ENCODE assay signal across 12 cellular contexts in genomic region chr22:42686756-42687491, GRCh38. TPM values are rescaled to one million over a fixed set of nuclear protein-coding genes. Genes with fewer than 3 reads are reported as not detected.
DNase-seq lines count a peak whose midpoint lies in the region; ATAC-seq, FAIRE-seq and TF ChIP-seq lines count a peak whose summit lies in the region.
"Had no signal": no experiment of that assay in that cellular context is flagged by ENCODE, and none has a peak within 500 bp of the region (broad histone marks: within the 10 kb centered on the region; RNA-seq: fewer than 3 reads in every experiment).

No MANE protein-coding gene starts in this region.

- no peaks in the 10 kb centered on the region for H3K27me3 ChIP-seq in H9 (ENCODE audit: insufficient read depth, low read length)
- H3K27me3 ChIP-seq in GM12878 (replicated peaks in 1 of 2; ENCODE audit: control insufficient read depth in 2 of 2, insufficient read depth in 2 of 2, low read length in 1 of 2) = no peaks in the 10 kb centered on the region
- H3K27me3 ChIP-seq in mesenchymal stem cell (ENCODE audit: control insufficient read depth in 1 of 2, insufficient read depth in 1 of 2, low read length in 2 of 2) = no peaks in the 10 kb centered on the region
- H3K27me3 ChIP-seq in stomach = no peaks in the 10 kb centered on the region

- H2BK15ac ChIP-seq in H9 (ENCODE audit: low read depth, low read length) = no peak overlapping the region
- peak overlapping the region; percentile 8 for H2BK15ac ChIP-seq in mesenchymal stem cell (ENCODE audit: low read depth, poor library complexity, severe bottlenecking)

- H3K4me2 ChIP-seq in H9 (ENCODE audit: insufficient read depth, insufficient read length, low read length) (no peak overlapping the region), GM12878 (ENCODE audit: control insufficient read depth, insufficient read depth) (no peak overlapping the region), mesenchymal stem cell (ENCODE audit: low read length, poor library complexity, severe bottlenecking) (no peak overlapping the region)

- H3K4ac ChIP-seq in H9 (ENCODE audit: low read depth, low read length) (no peak overlapping the region), mesenchymal stem cell (ENCODE audit: low read depth in 1 of 2, low read length in 2 of 2) (peak overlapping the region; percentile 27 to 81)

- intact Hi-C loops in GM12878 (cut with micrococcal nuclease; ENCODE audit: unreplicated experiment) = no loop called here
- intact Hi-C loops in stomach (cut with DNase I; ENCODE audit: low total_unique reads) = no loop called here

- H3K36me3 ChIP-seq in GM12878 (ENCODE audit: control insufficient read depth in 2 of 2, insufficient read depth in 2 of 2, low read length in 1 of 2) = peaks cover 0 to 4% of the 10 kb centered on the region in 2 experiments; a peak in 3 of 4 replicates
- H3K36me3 ChIP-seq in mesenchymal stem cell (ENCODE audit: control insufficient read depth in 1 of 2, insufficient read depth in 2 of 2, low read depth in 1 of 2, low read length in 2 of 2) = peaks cover 7 to 28% of the 10 kb centered on the region in 2 experiments
- peaks cover 0 to 7% (median 7%) of the 10 kb centered on the region in 4 donors for H3K36me3 ChIP-seq in stomach

- H3K4me1 ChIP-seq in H9 (ENCODE audit: insufficient read depth, low read length) (no peaks in the 10 kb centered on the region), GM12878 (ENCODE audit: control insufficient read depth, insufficient read depth, low read length) (peaks cover 5% of the 10 kb centered on the region), mesenchymal stem cell (ENCODE audit: control insufficient read depth, insufficient read depth, low read depth, low read length) (peaks cover 46% of the 10 kb centered on the region), stomach (peaks cover 53 to 90% (median 73%) of the 10 kb centered on the region in 4 donors)

- POLR2A ChIA-PET in GM12878 (lab: Charles Lee) = interaction anchor here (0.6 kb wide), 1 partner anchor 10 kb away, joined by 9 read pairs; no protein-coding TSS in a partner anchor

- RAD21 ChIA-PET in GM12878 (lab: Charles Lee; ENCODE audit: unreplicated experiment) = no interaction called here

- no peak for DNase-seq in H9
- DNase-seq in GM12878 (ENCODE audit: low read depth, low spot score) = no peak
- no peak for DNase-seq in mesenchymal stem cell
- DNase-seq in stomach = no peak
- DNase-seq in cerebellum (ENCODE audit: low spot score) = no peak
- DNase-seq in omental fat pad (ENCODE audit: low spot score) = no peak
- no peak for DNase-seq in activated CD4-positive, CD25-positive, alpha-beta regulatory T cell (lab: John Stamatoyannopoulos, UW)

- TSS peak; percentile 36 for BruUV-seq in GM12878 (replicated peaks; lab: Mats Ljungman, UMichigan)

- no CpG with 5 or more reads among the region's 14 CpGs for WGBS in H9 (ENCODE audit: extremely low coverage, insufficient read length, low lambda C conversion rate)
- 85% methylated on average over 14 of the region's 14 CpGs for WGBS in GM12878 (ENCODE audit: insufficient coverage, insufficient replicate concordance, low lambda C conversion rate, missing lambda C conversion rate)
- 96% methylated on average over 14 of the region's 14 CpGs for WGBS in mesenchymal stem cell
- WGBS in stomach, 5 donors = 80 to 91% (median 85%) methylated on average over 14 of the region's 14 CpGs

- no peak overlapping the region for H4K5ac ChIP-seq in H9 (ENCODE audit: insufficient read length, low read depth, low read length)

- no peak overlapping the region for H3K23ac ChIP-seq in H9 (ENCODE audit: insufficient read length, low read depth, low read length)
- H3K23ac ChIP-seq in mesenchymal stem cell (ENCODE audit: low read length in 2 of 2) = no peak overlapping the region

- no peaks in the 10 kb centered on the region for H3K79me1 ChIP-seq in H9 (ENCODE audit: insufficient read depth, low read depth, low read length, poor library complexity, severe bottlenecking)
- H3K79me1 ChIP-seq in mesenchymal stem cell (replicated peaks; ENCODE audit: low read length, poor library complexity, severe bottlenecking) = peaks cover 13% of the 10 kb centered on the region

- SMC1A ChIA-PET in GM12878 (lab: Charles Lee; ENCODE audit: uncharacterized antibody, unreplicated experiment) = no interaction called here

- TF ChIP-seq CTCF in H9 (conservative IDR thresholded peaks at IDR 0.05) (no peak), GM12878 (IDR thresholded peaks at IDR 0.05 in 2 of 3, conservative IDR thresholded peaks at IDR 0.05 in 1 of 3; ENCODE audit: control insufficient read depth in 2 of 3, extremely low read depth in 1 of 3, insufficient read depth in 1 of 3, low read depth in 3 of 3, low read length in 3 of 3) (no peak), stomach (IDR thresholded peaks at IDR 0.05) (no peak), omental fat pad (IDR thresholded peaks at IDR 0.05) (no peak)

- no peak overlapping the region for H2BK12ac ChIP-seq in H9 (ENCODE audit: insufficient read length, low read depth, low read length)
- H2BK12ac ChIP-seq in mesenchymal stem cell (ENCODE audit: low read length in 2 of 2) = peak overlapping the region; percentile 69 to 98

- H3K27ac ChIP-seq in H9 (ENCODE audit: insufficient read length, low read depth, low read length) (no peak overlapping the region), GM12878 (ENCODE audit: control insufficient read depth, insufficient read depth) (no peak overlapping the region), mesenchymal stem cell (ENCODE audit: low read length, poor library complexity, severe bottlenecking) (peak overlapping the region; percentile 97), stomach (peak overlapping the region; percentile 42 to 91 (median 90))

- no peak for ATAC-seq in GM12878
- no peak for ATAC-seq in HG03469 (IDR thresholded peaks at IDR 0.05; ENCODE audit: unreplicated experiment)
- no peak for ATAC-seq in omental fat pad (ENCODE audit: low FRiP score)
- ATAC-seq: sciatic nerve had no signal

- H3K27ac Mint-ChIP-seq in H9 = peak overlapping the region in 2 of 3 experiments; percentile 10 to 13; a peak in 2 of 7 replicates

- no peak for FAIRE-seq in GM12878 (lab: Jason Lieb, UNC)
- FAIRE-seq: G401.6, TTC549 had no signal

- TF ChIP-seq EP300 in GM12878 (IDR thresholded peaks at IDR 0.05; ENCODE audit: borderline replicate concordance in 1 of 2, control insufficient read depth in 1 of 2, low read depth in 2 of 2, low read length in 2 of 2) (no peak), stomach (IDR thresholded peaks at IDR 0.05) (no peak)

- no peak overlapping the region; the same call in 1 of the 2 replicates for H3K14ac ChIP-seq in H9 (ENCODE audit: insufficient read depth, low read length)
- H3K14ac ChIP-seq in mesenchymal stem cell (ENCODE audit: low read length in 2 of 2) = peak overlapping the region in 1 of 2 experiments; percentile 84

- H3K36me3 Mint-ChIP-seq in H9 (ENCODE audit: insufficient read depth in 1 of 3, low read depth in 3 of 3) = no peaks in the 10 kb centered on the region; a peak in 1 of 7 replicates
- H3K36me3 Mint-ChIP-seq: CD14-positive monocyte had no signal

- no peak for TF ChIP-seq POLR2A in GM12878 (IDR thresholded peaks at IDR 0.05; ENCODE audit: low read depth, low read length)
- no peak for TF ChIP-seq POLR2A in stomach (IDR thresholded peaks at IDR 0.05)

- in situ Hi-C loops in GM12878 (cut with MboI) = no loop called here

- H2AK5ac ChIP-seq in H9 (ENCODE audit: insufficient read length, low read length) = no peak overlapping the region
- H2AK5ac ChIP-seq in mesenchymal stem cell (ENCODE audit: low read length, severe bottlenecking) = peak overlapping the region; percentile 95

- no peak overlapping the region for H3K56ac ChIP-seq in H9 (ENCODE audit: insufficient read length, low read depth, low read length)

- H4K91ac ChIP-seq in H9 (ENCODE audit: insufficient read length, low read depth, low read length) (no peak overlapping the region), mesenchymal stem cell (ENCODE audit: low read length) (peak overlapping the region; percentile 72)

- H4K20me1 ChIP-seq in H9 (ENCODE audit: control insufficient read depth, insufficient read depth, insufficient read length) = no peaks in the 10 kb centered on the region
- H4K20me1 ChIP-seq in GM12878 (ENCODE audit: control insufficient read depth, insufficient read depth) = no peaks in the 10 kb centered on the region

- H3K79me2 ChIP-seq in H9 (ENCODE audit: insufficient read depth, low read length) (no peaks in the 10 kb centered on the region), GM12878 (ENCODE audit: control insufficient read depth, insufficient read depth, low read length) (no peaks in the 10 kb centered on the region)

- H3K23me2 ChIP-seq in H9 (ENCODE audit: insufficient read length, low read depth, low read length, poor library complexity, severe bottlenecking) = no peaks in the 10 kb centered on the region

- peaks cover 14 to 26% of the 10 kb centered on the region in 2 experiments for H3K4me1 Mint-ChIP-seq in H9

- no peak overlapping the region for H4K8ac ChIP-seq in H9 (replicated peaks; ENCODE audit: insufficient read length, low read depth, low read length)
- peak overlapping the region; percentile 4 for H4K8ac ChIP-seq in mesenchymal stem cell (ENCODE audit: low read length)

- H2BK5ac ChIP-seq in H9 (ENCODE audit: insufficient read length, low read length) (no peak overlapping the region), mesenchymal stem cell (ENCODE audit: low read depth, low read length, poor library complexity, severe bottlenecking) (peak overlapping the region; percentile 38)

- no peak overlapping the region; a peak in 1 of 5 replicates for H3K4me3 Mint-ChIP-seq in H9
- H3K4me3 Mint-ChIP-seq: CD14-positive monocyte had no signal

- peaks cover 7% of the 10 kb centered on the region for H3K27me3 Mint-ChIP-seq in H9 (ENCODE audit: low read depth)

- H3K9ac ChIP-seq in H9 (ENCODE audit: extremely low read depth, insufficient read length, low read length) = no peak overlapping the region
- H3K9ac ChIP-seq in GM12878 (ENCODE audit: control insufficient read depth, insufficient read depth, low read length) = no peak overlapping the region
- H3K9ac ChIP-seq in mesenchymal stem cell (ENCODE audit: low read length) = peak overlapping the region; percentile 57

- TF ChIP-seq RAD21 in GM12878 (IDR thresholded peaks at IDR 0.05; ENCODE audit: insufficient read depth, low read depth, low read length) = no peak

- H3K18ac ChIP-seq in H9 (ENCODE audit: insufficient read length, low read depth, low read length) (no peak overlapping the region), mesenchymal stem cell (ENCODE audit: low read depth in 1 of 2, low read length in 2 of 2) (peak overlapping the region; percentile 65 to 69)

- H2AFZ ChIP-seq in H9 (ENCODE audit: low read length) = no peak overlapping the region
- no peak overlapping the region for H2AFZ ChIP-seq in GM12878 (ENCODE audit: control insufficient read depth, low read depth, low read length)
- no peak overlapping the region for H2AFZ ChIP-seq in mesenchymal stem cell (ENCODE audit: low read depth, low read length)

- H2BK20ac ChIP-seq in H9 (ENCODE audit: low read depth, low read length, poor library complexity, severe bottlenecking) = no peak overlapping the region

- H3K4me3 ChIP-seq in GM12878 = no peak overlapping the region
- no peak overlapping the region for H3K4me3 ChIP-seq in mesenchymal stem cell (ENCODE audit: insufficient read depth in 1 of 2, low read depth in 1 of 2, low read length in 2 of 2)
- H3K4me3 ChIP-seq in stomach = no peak overlapping the region

- H3K9me3 ChIP-seq in H9 (ENCODE audit: control insufficient read depth, low read depth, low read length) (no peaks in the 10 kb centered on the region), GM12878 (replicated peaks; ENCODE audit: control insufficient read depth, insufficient read depth, low read length) (no peaks in the 10 kb centered on the region), mesenchymal stem cell (ENCODE audit: control insufficient read depth, low read length) (no peaks in the 10 kb centered on the region), stomach (no peaks in the 10 kb centered on the region)

- CTCF ChIA-PET in GM12878 (lab: Yijun Ruan, JAX) = interaction anchor here (0.6 kb wide), 2 partner anchors 23 to 79 kb away, joined by 3 read pairs; no protein-coding TSS in a partner anchor

- H3T11ph ChIP-seq in H9 (ENCODE audit: low read length) = no peak overlapping the region

- H3K9me3 Mint-ChIP-seq in H9 = no peaks in the 10 kb centered on the region
- H3K9me3 Mint-ChIP-seq: CD14-positive monocyte had no signal

- no peak overlapping the region for H2BK120ac ChIP-seq in H9 (ENCODE audit: low read depth, low read length, poor library complexity, severe bottlenecking)
- H2BK120ac ChIP-seq in mesenchymal stem cell (ENCODE audit: low read depth, low read length) = peak overlapping the region; percentile 29

RNA-seq across cellular contexts. Expression of gene A4GALT, which starts 33.7 kb away (rescaled TPM):
- total RNA-seq in H9 (2021) = 3.4 and 4.8 TPM in 2 replicates
- 22.1 and 26.5 TPM in 2 replicates for total RNA-seq in GM12878 (2013; cell fraction: nucleolus; rRNA removed)
- total RNA-seq in GM12878 (2014; rRNA removed) = 1.6 and 2.3 TPM in 2 replicates
- total RNA-seq in GM12878 (2014; rRNA removed; fragmentation: Illumina TruSeq; extraction: Trizol) = 0.51 and 1.1 TPM in 2 replicates
- total RNA-seq in GM12878 (2021) = 2.6 TPM in 2 replicates
- 1.0 TPM for polyA plus RNA-seq in GM12878 (2011; ENCODE audit: low read depth)
- 1.8 and 3.9 TPM in 2 replicates for polyA plus RNA-seq in GM12878 (2011; rRNA removed)
- polyA plus RNA-seq in GM12878 (2011; cell fraction: cytosol; rRNA removed) = 5.5 and 6.8 TPM in 2 replicates
- 8.8 and 12.0 TPM in 2 replicates for polyA plus RNA-seq in GM12878 (2011; cell fraction: nucleus; rRNA removed)
- polyA plus RNA-seq in GM12878 (2012) = 6.2 and 8.3 TPM in 2 replicates
- 0.25 TPM in 1 of 2 replicates, not detected in the other for polyA plus RNA-seq in GM12878 (2014; fragmentation: Illumina TruSeq; extraction: Trizol)
- polyA plus RNA-seq in GM12878 (2014; fragmentation: Nextera tagmentation; extraction: Ambion mirVana) = under 1 TPM in 1 of 2 experiments, not detected in 1; 0.04 TPM
- 2.6 and 2.7 TPM in 2 replicates for polyA plus RNA-seq in GM12878 (2014; rRNA removed)
- polyA plus RNA-seq in GM12878 (2016; fragmentation: Nextera tagmentation; extraction: Ambion mirVana) = 1 to 10 TPM; 2.2 to 3.4 TPM
- 3.7 and 8.6 TPM in 2 replicates for polyA minus RNA-seq in GM12878 (2011; rRNA and poly(A)+ RNA removed)
- polyA minus RNA-seq in GM12878 (2011; cell fraction: cytosol; rRNA and poly(A)+ RNA removed) = 3.5 and 5.2 TPM in 2 replicates
- 3.5 and 6.6 TPM in 2 replicates for polyA minus RNA-seq in GM12878 (2011; cell fraction: nucleus; rRNA and poly(A)+ RNA removed)
- polyA plus RNA-seq in mesenchymal stem cell (2013, experiment 1 of 2) = 10.1 TPM
- 9.6 TPM for polyA plus RNA-seq in mesenchymal stem cell (2013, experiment 2 of 2)
- total RNA-seq in stomach = 10 to 100 TPM in 3 of 5 donors, 1 to 10 TPM in 2; 3.2 to 59.4 (median 13.3) TPM
- polyA plus RNA-seq in stomach = 10 to 100 TPM; 20.9 to 28.9 (median 23.9) TPM
- 3.5 TPM for total RNA-seq in cerebellum
- total RNA-seq in omental fat pad = 10 to 100 TPM; 10.8 to 42.2 (median 20.1) TPM
- polyA plus RNA-seq: CD14-positive monocyte had no signal

RNA-seq across cellular contexts. Expression of gene CYB5R3, which starts 37.7 kb away (rescaled TPM):
- 97.4 and 99.7 TPM in 2 replicates for total RNA-seq in H9 (2021)
- total RNA-seq in GM12878 (2013; cell fraction: nucleolus; rRNA removed) = 38.2 and 40.3 TPM in 2 replicates
- total RNA-seq in GM12878 (2014; rRNA removed) = 33.3 and 46.8 TPM in 2 replicates
- total RNA-seq in GM12878 (2014; rRNA removed; fragmentation: Illumina TruSeq; extraction: Trizol) = 20.5 and 22.9 TPM in 2 replicates
- total RNA-seq in GM12878 (2021) = 81.7 and 83.8 TPM in 2 replicates
- 23.6 TPM for polyA plus RNA-seq in GM12878 (2011; ENCODE audit: low read depth)
- polyA plus RNA-seq in GM12878 (2011; rRNA removed) = 21.0 and 70.3 TPM in 2 replicates
- 82.7 and 87.2 TPM in 2 replicates for polyA plus RNA-seq in GM12878 (2011; cell fraction: cytosol; rRNA removed)
- polyA plus RNA-seq in GM12878 (2011; cell fraction: nucleus; rRNA removed) = 56.1 and 64.4 TPM in 2 replicates
- 62.8 and 80.6 TPM in 2 replicates for polyA plus RNA-seq in GM12878 (2012)
- 37.3 and 65.3 TPM in 2 replicates for polyA plus RNA-seq in GM12878 (2014; fragmentation: Illumina TruSeq; extraction: Trizol)
- polyA plus RNA-seq in GM12878 (2014; fragmentation: Nextera tagmentation; extraction: Ambion mirVana) = 1 to 10 TPM; 2.0 to 3.5 TPM
- polyA plus RNA-seq in GM12878 (2014; rRNA removed) = 81.0 and 102 TPM in 2 replicates
- polyA plus RNA-seq in GM12878 (2016; fragmentation: Nextera tagmentation; extraction: Ambion mirVana) = 100 to 1,000 TPM; 104 to 119 TPM
- polyA minus RNA-seq in GM12878 (2011; rRNA and poly(A)+ RNA removed) = 49.7 and 58.4 TPM in 2 replicates
- polyA minus RNA-seq in GM12878 (2011; cell fraction: cytosol; rRNA and poly(A)+ RNA removed) = 36.8 and 38.8 TPM in 2 replicates
- 12.7 and 24.7 TPM in 2 replicates for polyA minus RNA-seq in GM12878 (2011; cell fraction: nucleus; rRNA and poly(A)+ RNA removed)
- polyA plus RNA-seq in mesenchymal stem cell (2013, experiment 1 of 2) = 390 TPM
- polyA plus RNA-seq in mesenchymal stem cell (2013, experiment 2 of 2) = 388 TPM
- total RNA-seq in stomach = 100 to 1,000 TPM in 2 of 5 donors, 10 to 100 TPM in 3; 33.6 to 156 (median 44.6) TPM
- polyA plus RNA-seq in stomach = 100 to 1,000 TPM in 1 of 3 donors, 10 to 100 TPM in 2; 75.6 to 116 (median 88.5) TPM
- 17.0 TPM for total RNA-seq in cerebellum
- total RNA-seq in omental fat pad = 100 to 1,000 TPM; 125 to 212 (median 152) TPM

RNA-seq across cellular contexts. Expression of gene ATP5MGL, which starts 46.5 kb away (rescaled TPM):
- total RNA-seq in H9 (2021) = 0.48 and 0.68 TPM in 2 replicates
- 4.9 and 7.6 TPM in 2 replicates for total RNA-seq in GM12878 (2013; cell fraction: nucleolus; rRNA removed)
- total RNA-seq in GM12878 (2014; rRNA removed) = 0.22 and 0.40 TPM in 2 replicates
- 0.85 TPM in 1 of 2 replicates, not detected in the other for total RNA-seq in GM12878 (2014; rRNA removed; fragmentation: Illumina TruSeq; extraction: Trizol)
- total RNA-seq in GM12878 (2021) = 0.43 and 0.46 TPM in 2 replicates
- not detected for polyA plus RNA-seq in GM12878 (2011; ENCODE audit: low read depth)
- polyA plus RNA-seq in GM12878 (2011; rRNA removed) = 0.23 and 0.26 TPM in 2 replicates
- not detected in 2 replicates for polyA plus RNA-seq in GM12878 (2011; cell fraction: cytosol; rRNA removed)
- 0.51 and 0.52 TPM in 2 replicates for polyA plus RNA-seq in GM12878 (2011; cell fraction: nucleus; rRNA removed)
- not detected in 2 replicates for polyA plus RNA-seq in GM12878 (2012)
- not detected in 2 replicates for polyA plus RNA-seq in GM12878 (2014; fragmentation: Illumina TruSeq; extraction: Trizol)
- under 1 TPM; 0.24 to 0.60 TPM for polyA plus RNA-seq in GM12878 (2014; fragmentation: Nextera tagmentation; extraction: Ambion mirVana)
- not detected in 2 replicates for polyA plus RNA-seq in GM12878 (2014; rRNA removed)
- polyA plus RNA-seq in GM12878 (2016; fragmentation: Nextera tagmentation; extraction: Ambion mirVana) = under 1 TPM; 0.47 to 0.71 TPM
- 1.6 and 2.0 TPM in 2 replicates for polyA minus RNA-seq in GM12878 (2011; rRNA and poly(A)+ RNA removed)
- polyA minus RNA-seq in GM12878 (2011; cell fraction: cytosol; rRNA and poly(A)+ RNA removed) = not detected in 2 replicates
- polyA minus RNA-seq in GM12878 (2011; cell fraction: nucleus; rRNA and poly(A)+ RNA removed) = 3.0 and 3.5 TPM in 2 replicates
- not detected for polyA plus RNA-seq in mesenchymal stem cell (2013, experiment 1 of 2)
- not detected for polyA plus RNA-seq in mesenchymal stem cell (2013, experiment 2 of 2)
- under 1 TPM in 1 of 5 donors, not detected in 4; 0.73 TPM for total RNA-seq in stomach
- not detected for polyA plus RNA-seq in stomach
- 1.7 TPM for total RNA-seq in cerebellum
- total RNA-seq in omental fat pad = not detected

Comparison
In these comparisons a context has a peak if more than half of its experiments do, and no peak if none do; other contexts are left out.
1. H3K27ac ChIP-seq: peak in mesenchymal stem cell (single experiment) and stomach (5 of 5); none in H9 (single experiment) and GM12878 (single experiment).